18 cellular contexts compared by ENCODE assay signal in the genomic region with DNA sequence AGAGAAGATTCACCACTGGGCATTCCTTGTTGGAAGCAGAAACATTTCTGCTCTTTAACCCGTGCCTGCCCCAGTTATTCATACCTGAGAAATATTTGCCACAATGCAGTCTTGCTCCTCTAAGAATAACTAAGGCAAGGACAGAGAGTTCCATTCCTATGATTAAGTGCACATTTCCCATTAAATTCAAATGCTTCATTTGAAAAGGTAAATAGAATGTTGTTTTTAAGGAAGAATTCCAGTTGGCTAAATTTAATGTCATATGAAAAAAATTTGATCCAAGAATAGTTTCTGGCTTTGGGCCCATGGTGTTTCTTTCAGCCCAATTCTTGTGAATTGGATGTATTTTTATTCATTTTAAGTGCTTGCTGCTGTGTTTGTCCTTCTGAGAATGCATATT.
DNase-seq lines count a peak whose midpoint lies in the region; ATAC-seq, FAIRE-seq and TF ChIP-seq lines count a peak whose summit lies in the region.
"Had no signal": no experiment of that assay in that cellular context is flagged by ENCODE, and none has a peak within 500 bp of the region (broad histone marks: within the 10 kb centered on the region; RNA-seq: fewer than 3 reads in every experiment).

No MANE protein-coding gene starts in this region.

- H3K27ac Mint-ChIP-seq in T-cell, result no peak overlapping the region
- H3K27ac Mint-ChIP-seq: activated CD4-positive, alpha-beta T cell treated with anti-CD3 and anti-CD28 coated beads, Interleukin-2, amount 10 ng/mL, durations not matched to agents 24 days and 14 days; activated T-helper 2 cell treated with anti-CD3 and anti-CD28 coated beads, Interferon-gamma antibody, Interleukin-2, Interleukin-4, amounts not matched to agents 10 μg/mL and 5 μg/mL and 100 μg/mL, durations not matched to agents 14 hours and 24 hours and 36 hours had no signal

- H3K36me3 ChIP-seq in suprapubic skin, result no peaks in the 10 kb centered on the region

- H3K4me1 Mint-ChIP-seq in T-cell, result no peaks in the 10 kb centered on the region
- H3K4me1 Mint-ChIP-seq: activated CD4-positive, alpha-beta T cell treated with anti-CD3 and anti-CD28 coated beads, Interleukin-2, amount 10 ng/mL, durations not matched to agents 24 days and 14 days had no signal

- H3K9me3 ChIP-seq in suprapubic skin, result no peaks in the 10 kb centered on the region

- no peak overlapping the region for H3K4me3 Mint-ChIP-seq in T-cell
- H3K4me3 Mint-ChIP-seq: activated CD4-positive, alpha-beta T cell treated with anti-CD3 and anti-CD28 coated beads, Interleukin-2, amount 10 ng/mL, durations not matched to agents 24 days and 14 days had no signal

- WGBS in suprapubic skin, result 38% methylated on average over 1 of the region's 1 CpG

- H3K27ac ChIP-seq in suprapubic skin, result peak overlapping the region; percentile 15

- no peak for TF ChIP-seq EP300 in suprapubic skin (IDR thresholded peaks at IDR 0.05)

- H3K27me3 Mint-ChIP-seq in T-cell, result no peaks in the 10 kb centered on the region
- H3K27me3 Mint-ChIP-seq: activated CD4-positive, alpha-beta T cell treated with anti-CD3 and anti-CD28 coated beads, Interleukin-2, amount 10 ng/mL, durations not matched to agents 24 days and 14 days had no signal

- no peaks in the 10 kb centered on the region for H3K27me3 ChIP-seq in suprapubic skin

- CTCF ChIA-PET in T-cell (lab: Charles Lee), result no interaction called here

- H3K4me3 ChIP-seq in suprapubic skin, result no peak overlapping the region

- ATAC-seq in GM21619 (IDR thresholded peaks at IDR 0.05; ENCODE audit: unreplicated experiment) (no peak), T-cell (replicated peaks in 1 of 4) (no peak), esophagus mucosa (no peak), HG03139 (IDR thresholded peaks at IDR 0.05; ENCODE audit: unreplicated experiment) (no peak)

- peaks cover 4 to 12% (median 10%) of the 10 kb centered on the region in 3 donors for H3K9me3 Mint-ChIP-seq in T-cell

- H3K36me3 Mint-ChIP-seq in T-cell, result peaks cover 3% of the 10 kb centered on the region

- TF ChIP-seq POLR2A in H54 (IDR thresholded peaks at IDR 0.05; ENCODE audit: low read depth, low read length) (no peak), suprapubic skin (IDR thresholded peaks at IDR 0.05) (no peak)

- TF ChIP-seq CTCF in suprapubic skin (IDR thresholded peaks at IDR 0.05), result no peak

- peak; percentile 74 for FAIRE-seq in H54 (lab: Jason Lieb, UNC)
- FAIRE-seq: H1 had no signal

- H3K4me1 ChIP-seq in suprapubic skin, result peaks cover 10% of the 10 kb centered on the region

- POLR2A ChIA-PET in T-cell (lab: Charles Lee), result no interaction called here

- DNase-seq in H54 (ENCODE audit: insufficient read length, low spot score) (no peak), astrocyte of the hippocampus (ENCODE audit: low read depth, low spot score) (peak; percentile 76), iris pigment epithelial cell (ENCODE audit: low read depth) (peak; percentile 57), suprapubic skin (ENCODE audit: low spot score in 2 of 2) (no peak), T-cell (no peak)
- DNase-seq: activated CD4-positive, alpha-beta T cell treated with anti-CD3 and anti-CD28 coated beads, Interleukin-2, amount 10 ng/mL, durations not matched to agents 24 days and 14 days; C1 segment of cervical spinal cord; caudate nucleus; DND-41; midbrain; NCI-H1417; stimulated activated CD4-positive, alpha-beta T cell treated with anti-CD3 and anti-CD28 coated beads, Interleukin-1b, Interleukin-23, amount 100 ng/mL, for 48 hours; T-helper 2 cell had no signal

Comparison
In these comparisons a context has a peak if more than half of its experiments do, and no peak if none do; other contexts are left out.
1. DNase-seq: peak in astrocyte of the hippocampus (single experiment) and iris pigment epithelial cell (single experiment); none in H54 (single experiment), suprapubic skin (0 of 2) and T-cell (0 of 34).